In genomic region chr6:8839626-8840025, GRCh38 we compare ENCODE assay signal across 1 cellular context.
TF ChIP-seq lines count a peak whose summit lies in the region.

No MANE protein-coding gene starts in this region.

TF ChIP-seq in IMR-90, 13 proteins besides CTCF, POLR2A, EP300 and RAD21:
- TF ChIP-seq BHLHE40 (IDR thresholded peaks at IDR 0.05; ENCODE audit: low read depth, low read length): no peak
- no peak for TF ChIP-seq RCOR1 (IDR thresholded peaks at IDR 0.05; ENCODE audit: insufficient replicate concordance, low read length)
- no peak for TF ChIP-seq MAZ (IDR thresholded peaks at IDR 0.05; ENCODE audit: borderline replicate concordance, low read depth, low read length)
- TF ChIP-seq MAFK (IDR thresholded peaks at IDR 0.05; ENCODE audit: low read depth, low read length): no peak
- no peak for TF ChIP-seq RFX5 (IDR thresholded peaks at IDR 0.05; ENCODE audit: low read depth, low read length)
- TF ChIP-seq ELK1 (IDR thresholded peaks at IDR 0.05; ENCODE audit: borderline replicate concordance, low read depth, low read length): no peak
- TF ChIP-seq NFE2L2 (IDR thresholded peaks at IDR 0.05; ENCODE audit: low read depth, low read length): no peak
- TF ChIP-seq CEBPB (IDR thresholded peaks at IDR 0.05; ENCODE audit: low read depth, low read length): peak; percentile 91
